In genomic region chr19:42075364-42075615, GRCh38 we compare ENCODE assay signal across 1 cellular context.
TF ChIP-seq lines count a peak whose summit lies in the region.

No MANE protein-coding gene starts in this region.

TF ChIP-seq in K562, 482 proteins besides CTCF, POLR2A, EP300 and RAD21 (continued from another document and continues in another):
- TF ChIP-seq IRF9 (tag; IDR thresholded peaks at IDR 0.05) (no peak), ZNF280A (IDR thresholded peaks at IDR 0.05; ENCODE audit: low read depth, partially characterized antibody) (no peak), ZNF174 (CRISPR knock-in tag; IDR thresholded peaks at IDR 0.05) (no peak), ZNF316 (IDR thresholded peaks at IDR 0.05) (peak; percentile 46), HSF4 (CRISPR knock-in tag; IDR thresholded peaks at IDR 0.05; ENCODE audit: borderline replicate concordance) (no peak), ZBTB2 (IDR thresholded peaks at IDR 0.05) (no peak), RCOR1 (IDR thresholded peaks at IDR 0.05; ENCODE audit: borderline replicate concordance in 1 of 2, low read depth in 2 of 2, low read length in 2 of 2) (no peak), USF2 (CRISPR knock-in tag; IDR thresholded peaks at IDR 0.05) (no peak), FOXK1 (CRISPR knock-in tag; IDR thresholded peaks at IDR 0.05; ENCODE audit: borderline replicate concordance) (peak; percentile 76; the same call in 1 of the 2 replicates), TRIM24 (IDR thresholded peaks at IDR 0.05) (0 out of 4 replicates have a peak, but pooled peaks of 1 of the 2 experiments have one; percentile 30), ZEB2 (IDR thresholded peaks at IDR 0.05) (peak; percentile 47; the same call in 1 of the 2 replicates), TAF1 (IDR thresholded peaks at IDR 0.05; ENCODE audit: control insufficient read depth, extremely low read depth, insufficient read depth, low read length, severe bottlenecking) (no peak), FOXK2 (conservative IDR thresholded peaks at IDR 0.05 in 1 of 2, IDR thresholded peaks at IDR 0.05 in 1 of 2; ENCODE audit: low read depth in 2 of 2) (peak in 1 of 2 experiments; percentile 44; a peak in 3 of 4 replicates), SIN3B (IDR thresholded peaks at IDR 0.05; ENCODE audit: low read depth) (no peak), BCL6 (CRISPR knock-in tag; IDR thresholded peaks at IDR 0.05) (no peak), ZNF780A (CRISPR knock-in tag; IDR thresholded peaks at IDR 0.05) (no peak), SRSF9 (IDR thresholded peaks at IDR 0.05; ENCODE audit: borderline replicate concordance, low read depth, low read length) (no peak), ZNF354B (CRISPR knock-in tag; IDR thresholded peaks at IDR 0.05) (no peak), PHTF2 (CRISPR knock-in tag; IDR thresholded peaks at IDR 0.05) (no peak), ASH1L (IDR thresholded peaks at IDR 0.05; ENCODE audit: borderline replicate concordance, low read depth, partially characterized antibody) (no peak), ZNF655 (CRISPR knock-in tag; IDR thresholded peaks at IDR 0.05) (no peak), RBM17 (IDR thresholded peaks at IDR 0.05; ENCODE audit: borderline replicate concordance, low read depth, low read length) (no peak), BCOR (IDR thresholded peaks at IDR 0.05) (peak; percentile 33), ZNF239 (CRISPR knock-in tag; IDR thresholded peaks at IDR 0.05) (no peak), NR2C2 (CRISPR knock-in tag; IDR thresholded peaks at IDR 0.05) (no peak), NR2C2 (tag; IDR thresholded peaks at IDR 0.05) (peak; percentile 79; the same call in 1 of the 2 replicates), MAX (CRISPR knock-in tag; IDR thresholded peaks at IDR 0.05) (no peak), ZNF639 (CRISPR knock-in tag; conservative IDR thresholded peaks at IDR 0.05 in 1 of 2, IDR thresholded peaks at IDR 0.05 in 1 of 2) (no peak), SAFB2 (IDR thresholded peaks at IDR 0.05; ENCODE audit: borderline replicate concordance, low read depth, low read length, severe bottlenecking) (no peak), CHD4 (IDR thresholded peaks at IDR 0.05; ENCODE audit: insufficient read depth, insufficient replicate concordance, low read depth, low read length, poor library complexity, severe bottlenecking) (no peak), KLF6 (CRISPR knock-in tag; IDR thresholded peaks at IDR 0.05; ENCODE audit: borderline replicate concordance) (no peak), CBFA2T3 (IDR thresholded peaks at IDR 0.05) (no peak), POLR2H (tag; IDR thresholded peaks at IDR 0.05; ENCODE audit: low read depth) (no peak), BRF1 (IDR thresholded peaks at IDR 0.05; ENCODE audit: borderline replicate concordance, extremely low read depth, insufficient read length) (no peak), SMARCB1 (IDR thresholded peaks at IDR 0.05; ENCODE audit: insufficient read length, low read depth) (no peak), ZBTB1 (CRISPR knock-in tag; IDR thresholded peaks at IDR 0.05; ENCODE audit: borderline replicate concordance, low read depth) (no peak), NR2F6 (CRISPR knock-in tag; IDR thresholded peaks at IDR 0.05) (no peak), CREBBP (IDR thresholded peaks at IDR 0.05; ENCODE audit: low read depth, low read length) (no peak), TOE1 (IDR thresholded peaks at IDR 0.05; ENCODE audit: borderline replicate concordance) (0 out of 2 replicates have a peak, but pooled peaks have one; percentile 50), TOE1 (CRISPR knock-in tag; IDR thresholded peaks at IDR 0.05; ENCODE audit: borderline replicate concordance, low read depth) (no peak), HINFP (tag; conservative IDR thresholded peaks at IDR 0.05; ENCODE audit: low read depth) (no peak), NKRF (IDR thresholded peaks at IDR 0.05; ENCODE audit: borderline replicate concordance) (peak; percentile 85; the same call in 1 of the 2 replicates), ZBTB17 (CRISPR knock-in tag; IDR thresholded peaks at IDR 0.05) (no peak), SMARCA5 (IDR thresholded peaks at IDR 0.05) (0 out of 2 replicates have a peak, but pooled peaks have one; percentile 33), CBX3 (IDR thresholded peaks at IDR 0.05; ENCODE audit: borderline replicate concordance in 1 of 2, low read length in 2 of 2) (no peak), ZNF561 (CRISPR knock-in tag; conservative IDR thresholded peaks at IDR 0.05) (no peak), ZNF347 (CRISPR knock-in tag; IDR thresholded peaks at IDR 0.05; ENCODE audit: low read depth) (no peak), GTF2A2 (tag; IDR thresholded peaks at IDR 0.05) (no peak), SOX6 (IDR thresholded peaks at IDR 0.05) (no peak), PHF21A (IDR thresholded peaks at IDR 0.05; ENCODE audit: borderline replicate concordance, low read depth) (no peak), ZFP36 (IDR thresholded peaks at IDR 0.05; ENCODE audit: low read depth, low read length, partially characterized antibody) (no peak), ERF (CRISPR knock-in tag; IDR thresholded peaks at IDR 0.05) (no peak), MBD1 (CRISPR knock-in tag; IDR thresholded peaks at IDR 0.05) (no peak), NFRKB (IDR thresholded peaks at IDR 0.05; ENCODE audit: low read depth) (no peak), FOXJ2 (tag; IDR thresholded peaks at IDR 0.05) (no peak), ESRRA (IDR thresholded peaks at IDR 0.05; ENCODE audit: borderline replicate concordance, low read depth) (0 out of 2 replicates have a peak, but pooled peaks have one; percentile 9), ZBTB5 (IDR thresholded peaks at IDR 0.05) (no peak), GATAD2B (IDR thresholded peaks at IDR 0.05; ENCODE audit: borderline replicate concordance) (no peak)
